ENCODE assay signal across 18 cellular contexts in genomic region chr12:11709513-11709912, GRCh38.
"Had no signal": no experiment of that assay in that cellular context is flagged by ENCODE, and none has a peak within 500 bp of the region (broad histone marks: within the 10 kb centered on the region; RNA-seq: fewer than 3 reads in every experiment).

No MANE protein-coding gene starts in this region.

- H3K27ac Mint-ChIP-seq: activated naive CD8-positive, alpha-beta T cell; endodermal cell; neural progenitor cell had no signal

- H3K9me3 Mint-ChIP-seq: endodermal cell, neural progenitor cell had no signal

- H3K27me3 ChIP-seq: neural progenitor cell, testis, upper lobe of left lung had no signal

- ATAC-seq: left lobe of liver, right cardiac atrium had no signal

- H3K4me3 Mint-ChIP-seq: activated naive CD8-positive, alpha-beta T cell; endodermal cell; neural progenitor cell had no signal

- H2AFZ ChIP-seq: neural progenitor cell had no signal

- H3K27ac ChIP-seq: neural progenitor cell, testis, upper lobe of left lung, WERI-Rb-1 had no signal

- FAIRE-seq: frontal cortex, kidney had no signal

- H3K27me3 Mint-ChIP-seq: activated naive CD8-positive, alpha-beta T cell had no signal

- H3K9me3 ChIP-seq: prostate gland, testis, upper lobe of left lung had no signal

- H3K9ac ChIP-seq: neural progenitor cell had no signal

- H3K4me3 ChIP-seq: lung, neural progenitor cell, prostate gland, skin epidermis, testis, upper lobe of left lung had no signal

- H3K36me3 ChIP-seq: neural progenitor cell, prostate gland, upper lobe of left lung, WERI-Rb-1 had no signal

- DNase-seq: activated CD4-positive, alpha-beta T cell treated with anti-CD3 and anti-CD28 coated beads, Interleukin-2, amount 50 U/mL, for 48 hours; endodermal cell; head of caudate nucleus; kidney; midbrain; right cardiac atrium; stimulated activated CD4-positive, alpha-beta T cell treated with anti-CD3 and anti-CD28 coated beads, Interleukin-4, amount 100 ng/mL, for 1 hour; SW 1271; testis; upper lobe of left lung; WERI-Rb-1 had no signal

- H3K4me2 ChIP-seq: neural progenitor cell had no signal
